22 cellular contexts compared by ENCODE assay signal in genomic region chrX:119382606-119383005, GRCh38.
"Had no signal": no experiment of that assay in that cellular context is flagged by ENCODE, and none has a peak within 500 bp of the region (broad histone marks: within the 10 kb centered on the region; RNA-seq: fewer than 3 reads in every experiment).

No MANE protein-coding gene starts in this region.

- H3K9me3 ChIP-seq: left ventricle myocardium inferior, lower lobe of right lung, neutrophil, testis, tibial nerve had no signal

- H3K36me3 ChIP-seq: left ventricle myocardium inferior, lower lobe of right lung, neutrophil, tibial nerve had no signal

- H3K4me1 Mint-ChIP-seq: immature natural killer cell; nephron; stimulated activated naive CD8-positive, alpha-beta T cell treated with anti-CD3 and anti-CD28 coated beads, Interleukin-15, amount 100 ng/mL, for 72 hours had no signal

- H3K27ac ChIP-seq: coronary artery, foreskin keratinocyte, left ventricle myocardium inferior, lower lobe of right lung, neutrophil, testis, tibial nerve had no signal

- H3K9me3 Mint-ChIP-seq: stimulated activated naive B cell treated with anti-CD40 and anti-IgM and Interleukin-4, amounts not matched to agents 10 μg/mL and 1 μg/mL and 100 μg/mL, for 72 hours; stimulated activated naive CD8-positive, alpha-beta T cell treated with anti-CD3 and anti-CD28 coated beads, Interleukin-15, amount 100 ng/mL, for 72 hours had no signal

- H3K4me1 ChIP-seq: foreskin keratinocyte, left ventricle myocardium inferior, lower lobe of right lung, testis, tibial nerve had no signal

- ATAC-seq: foreskin keratinocyte; lower lobe of right lung; sciatic nerve; stimulated activated naive B cell treated with anti-CD40 and anti-IgM and Interleukin-4, amounts not matched to agents 10 μg/mL and 1 μg/mL and 100 μg/mL, for 72 hours; stimulated activated naive CD8-positive, alpha-beta T cell treated with anti-CD3 and anti-CD28 coated beads, Interleukin-15, amount 100 ng/mL, for 72 hours had no signal

- H3K27me3 ChIP-seq: foreskin keratinocyte, neutrophil, testis, tibial nerve had no signal

- H3K27me3 Mint-ChIP-seq: stimulated activated naive B cell treated with anti-CD40 and anti-IgM and Interleukin-4, amounts not matched to agents 10 μg/mL and 1 μg/mL and 100 μg/mL, for 72 hours; stimulated activated naive CD8-positive, alpha-beta T cell treated with anti-CD3 and anti-CD28 coated beads, Interleukin-15, amount 100 ng/mL, for 72 hours had no signal

- H3K36me3 Mint-ChIP-seq: immature natural killer cell; stimulated activated naive B cell treated with anti-CD40 and anti-IgM and Interleukin-4, amounts not matched to agents 10 μg/mL and 1 μg/mL and 100 μg/mL, for 72 hours had no signal

- DNase-seq: effector CD4-positive, alpha-beta T cell; endodermal cell; erythroblast; foreskin keratinocyte; immature natural killer cell; left ventricle myocardium inferior; lower lobe of right lung; mesenchymal stem cell; midbrain; posterior cingulate gyrus; stimulated activated CD4-positive, alpha-beta T cell treated with anti-CD3 and anti-CD28 coated beads, Interleukin-2, amount 100 ng/mL, for 24 hours; stimulated activated CD4-positive, alpha-beta T cell treated with anti-CD3 and anti-CD28 coated beads, Interleukin-4, amount 100 ng/mL, for 4 hours; stimulated activated naive B cell treated with anti-CD40 and anti-IgM and Interleukin-4, amounts not matched to agents 10 μg/mL and 1 μg/mL and 100 μg/mL, for 72 hours; stimulated activated naive CD8-positive, alpha-beta T cell treated with anti-CD3 and anti-CD28 coated beads, Interleukin-15, amount 100 ng/mL, for 72 hours; testis had no signal

- H3K27ac Mint-ChIP-seq: endodermal cell; nephron; stimulated activated naive B cell treated with anti-CD40 and anti-IgM and Interleukin-4, amounts not matched to agents 10 μg/mL and 1 μg/mL and 100 μg/mL, for 72 hours; stimulated activated naive CD8-positive, alpha-beta T cell treated with anti-CD3 and anti-CD28 coated beads, Interleukin-15, amount 100 ng/mL, for 72 hours had no signal

- H3K4me3 Mint-ChIP-seq: endodermal cell; immature natural killer cell; nephron; stimulated activated naive B cell treated with anti-CD40 and anti-IgM and Interleukin-4, amounts not matched to agents 10 μg/mL and 1 μg/mL and 100 μg/mL, for 72 hours; stimulated activated naive CD8-positive, alpha-beta T cell treated with anti-CD3 and anti-CD28 coated beads, Interleukin-15, amount 100 ng/mL, for 72 hours had no signal

- H3K4me3 ChIP-seq: coronary artery, left ventricle myocardium inferior, lower lobe of right lung, testis, tibial nerve had no signal

- FAIRE-seq: endothelial cell of umbilical vein, keratinocyte had no signal
